ENCODE assay signal across 8 cellular contexts in the genomic region with DNA sequence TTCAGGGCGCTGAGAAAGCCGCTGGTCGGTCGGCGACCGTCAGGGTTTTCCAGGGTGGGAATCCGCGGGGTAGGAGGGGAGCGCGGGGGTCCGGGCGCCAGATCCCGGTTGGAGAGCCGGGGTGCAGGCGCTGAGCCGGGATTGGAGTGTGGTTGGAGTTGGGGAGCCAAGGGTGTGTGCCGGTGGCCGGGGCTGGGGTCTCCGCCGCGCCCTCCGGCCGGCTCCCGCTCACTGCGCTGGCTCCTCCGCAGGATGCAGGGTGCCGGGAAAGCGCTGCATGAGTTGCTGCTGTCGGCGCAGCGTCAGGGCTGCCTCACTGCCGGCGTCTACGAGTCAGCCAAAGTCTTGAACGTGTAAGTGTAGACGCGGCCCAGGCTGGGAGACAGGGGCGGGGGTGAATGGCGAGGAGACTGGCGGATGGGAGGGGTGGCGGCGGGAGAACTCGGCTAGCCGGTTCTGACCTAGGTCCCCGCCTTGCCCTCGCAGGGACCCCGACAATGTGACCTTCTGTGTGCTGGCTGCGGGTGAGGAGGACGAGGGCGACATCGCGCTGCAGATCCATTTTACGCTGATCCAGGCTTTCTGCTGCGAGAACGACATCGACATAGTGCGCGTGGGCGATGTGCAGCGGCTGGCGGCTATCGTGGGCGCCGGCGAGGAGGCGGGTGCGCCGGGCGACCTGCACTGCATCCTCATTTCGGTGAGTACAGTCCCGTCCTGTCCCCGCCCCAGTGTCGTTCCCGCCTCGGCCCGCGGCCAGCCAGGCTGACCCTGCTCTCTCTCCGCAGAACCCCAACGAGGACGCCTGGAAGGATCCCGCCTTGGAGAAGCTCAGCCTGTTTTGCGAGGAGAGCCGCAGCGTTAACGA. TPM values are rescaled to one million over a fixed set of nuclear protein-coding genes. Genes with fewer than 3 reads are reported as not detected.
DNase-seq lines count a peak whose midpoint lies in the region; ATAC-seq, FAIRE-seq and TF ChIP-seq lines count a peak whose summit lies in the region.

No MANE protein-coding gene starts in this region.

- in situ Hi-C loops in mammary epithelial cell (cut with MboI; ENCODE audit: low sequenced_read_pairs in 2 of 2), result loop anchor here in 1 of 2 donors (5.0 to 10.0 kb wide), 2 partner anchors 369 to 497 kb away; no protein-coding TSS in a partner anchor

- peak in 12 of 14 donors; percentile 44 to 75 (median 58) for DNase-seq in C1 segment of cervical spinal cord (lab: John Stamatoyannopoulos, UW)
- DNase-seq in WTC11 (ENCODE audit: low spot score), result peak; percentile 56
- DNase-seq in mammary epithelial cell, result peak; percentile 33
- peak; percentile 35 to 40 (median 38) for DNase-seq in immature natural killer cell
- DNase-seq in HTR-8/SVneo (ENCODE audit: insufficient read length, low spot score), result no peak
- no peak for DNase-seq in GM19238 (ENCODE audit: insufficient read length, low spot score)

- H3K4me2 ChIP-seq in mammary epithelial cell (ENCODE audit: insufficient read depth, low read depth, low read length), result peak overlapping the region; percentile 98

- H3K9me3 ChIP-seq in mammary epithelial cell (replicated peaks; ENCODE audit: insufficient read depth, low read length) (no peaks in the 10 kb centered on the region), skeletal muscle tissue (ENCODE audit: control insufficient read depth in 3 of 3, low read length in 3 of 3) (no peaks in the 10 kb centered on the region)

- H2AFZ ChIP-seq in mammary epithelial cell (ENCODE audit: low read depth, low read length), result peak overlapping the region; percentile 86

- H3K27me3 ChIP-seq in mammary epithelial cell (ENCODE audit: insufficient read depth, low read length), result peaks cover 2% of the 10 kb centered on the region
- no peaks in the 10 kb centered on the region for H3K27me3 ChIP-seq in skeletal muscle tissue (ENCODE audit: control insufficient read depth in 3 of 3, insufficient read depth in 3 of 3, low read length in 3 of 3)

- BruUV-seq in mammary epithelial cell (replicated peaks; lab: Mats Ljungman, UMichigan), result no TSS peak

- H3K4me3 Mint-ChIP-seq in WTC11, result peak overlapping the region; percentile 81
- peak overlapping the region; percentile 81 to 89 (median 85) for H3K4me3 Mint-ChIP-seq in immature natural killer cell

- H3K4me1 ChIP-seq in mammary epithelial cell (ENCODE audit: insufficient read depth, low read length) (peaks cover 35% of the 10 kb centered on the region), skeletal muscle tissue (ENCODE audit: control insufficient read depth in 3 of 3, insufficient read depth in 3 of 3, low read length in 3 of 3) (peaks cover 53 to 62% (median 60%) of the 10 kb centered on the region in 3 donors)

- H3K36me3 Mint-ChIP-seq in WTC11 (0 out of 2 replicates have a peak, but pooled peaks cover 6% of the 10 kb centered on the region), immature natural killer cell (no peaks in the 10 kb centered on the region)

- H3K4me1 Mint-ChIP-seq in WTC11 (peaks cover 27% of the 10 kb centered on the region), immature natural killer cell (peaks cover 29 to 41% of the 10 kb centered on the region in 2 donors)

- H3K9me3 Mint-ChIP-seq in WTC11 (no peaks in the 10 kb centered on the region), immature natural killer cell (no peaks in the 10 kb centered on the region)

- POLR2A ChIA-PET in WTC11 (lab: Charles Lee), result interaction anchor here (0.5 to 2.3 kb wide), 22 partner anchors 8 to 1644 kb away, joined by 3 to 31 read pairs (median 4); no protein-coding TSS in a partner anchor

- no peak for TF ChIP-seq CTCF in WTC11 (IDR thresholded peaks at IDR 0.05)
- TF ChIP-seq CTCF in mammary epithelial cell (conservative IDR thresholded peaks at IDR 0.05 in 1 of 2, IDR thresholded peaks at IDR 0.05 in 1 of 2; ENCODE audit: extremely low read depth in 1 of 2, insufficient read depth in 1 of 2, low read depth in 1 of 2, low read length in 2 of 2), result no peak

- no peaks in the 10 kb centered on the region for H3K36me3 ChIP-seq in mammary epithelial cell (ENCODE audit: insufficient read depth, low read length)
- no peaks in the 10 kb centered on the region for H3K36me3 ChIP-seq in skeletal muscle tissue (ENCODE audit: control insufficient read depth in 3 of 3, insufficient read depth in 3 of 3, low read length in 3 of 3)

- dilution Hi-C loops in mammary epithelial cell (cut with HindIII; ENCODE audit: low sequenced_read_pairs), result loop anchor here (25.0 kb wide), 1 partner anchor 482 kb away; no protein-coding TSS in a partner anchor

- H3K79me2 ChIP-seq in mammary epithelial cell (ENCODE audit: insufficient read depth, low read length), result no peaks in the 10 kb centered on the region

- H3K27ac ChIP-seq in mammary epithelial cell (ENCODE audit: insufficient read depth, low read depth, low read length), result no peak overlapping the region
- peak overlapping the region; percentile 91 for H3K27ac ChIP-seq in skeletal muscle tissue (ENCODE audit: low read depth, low read length)

- H3K27ac Mint-ChIP-seq in WTC11, result no peak overlapping the region
- peak overlapping the region in 4 of 6 donors; percentile 40 to 74 (median 61) for H3K27ac Mint-ChIP-seq in immature natural killer cell

- no peaks in the 10 kb centered on the region for H4K20me1 ChIP-seq in mammary epithelial cell (ENCODE audit: insufficient read depth, low read length)

- no peak for FAIRE-seq in HTR-8/SVneo (lab: Jason Lieb, UNC)

- 5% methylated on average over 12 of the region's 85 CpGs for WGBS in mammary epithelial cell (ENCODE audit: low coverage, missing lambda C conversion rate)

- CTCF ChIA-PET in WTC11 (lab: Charles Lee), result interaction anchor here (0.6 to 6.2 kb wide), 13 partner anchors 8 to 496 kb away, joined by 3 to 157 read pairs (median 11); no protein-coding TSS in a partner anchor
- CTCF ChIA-PET in mammary epithelial cell (lab: Charles Lee; ENCODE audit: low non-redundant PET), result no interaction called here

- peak overlapping the region; percentile 17 to 51 (median 46) for H3K4me3 ChIP-seq in mammary epithelial cell (replicated peaks in 1 of 3; ENCODE audit: insufficient read depth in 1 of 3, low read depth in 2 of 3, low read length in 3 of 3)
- H3K4me3 ChIP-seq in skeletal muscle tissue (ENCODE audit: low read length in 3 of 3), result peak overlapping the region; percentile 76 to 95 (median 83)

- intact Hi-C loops in mammary epithelial cell (cut with micrococcal nuclease), result loop anchor here (1.0 to 10.0 kb wide), 2 partner anchors 81 to 189 kb away; no protein-coding TSS in a partner anchor

- ATAC-seq in HG02870 (IDR thresholded peaks at IDR 0.05; ENCODE audit: unreplicated experiment), result peak; percentile 24
- peak; percentile 3 for ATAC-seq in WTC11

- H3K9ac ChIP-seq in mammary epithelial cell (ENCODE audit: insufficient read depth, low read length) (no peak overlapping the region), skeletal muscle tissue (ENCODE audit: low read depth in 1 of 3, low read length in 3 of 3) (peak overlapping the region; percentile 92 to 94 (median 93))

- H3K27me3 Mint-ChIP-seq in WTC11 (ENCODE audit: low read depth) (peaks cover 36% of the 10 kb centered on the region), immature natural killer cell (ENCODE audit: low read depth in 3 of 3) (peaks cover 12 to 29% (median 23%) of the 10 kb centered on the region in 3 donors)

TF ChIP-seq in WTC11, 78 proteins besides CTCF, POLR2A, EP300 and RAD21 (continues in another document):
- TF ChIP-seq FOXK1 (CRISPR knock-in tag; IDR thresholded peaks at IDR 0.05) (0 out of 2 replicates have a peak, but pooled peaks have one; percentile 44), ARID4B (CRISPR knock-in tag; IDR thresholded peaks at IDR 0.05; ENCODE audit: borderline replicate concordance) (peak; percentile 60; the same call in 1 of the 2 replicates), ZNF138 (CRISPR knock-in tag; conservative IDR thresholded peaks at IDR 0.05) (no peak), CBFB (CRISPR knock-in tag; IDR thresholded peaks at IDR 0.05; ENCODE audit: low read depth) (no peak), MYBL2 (CRISPR knock-in tag; IDR thresholded peaks at IDR 0.05) (no peak), ZNF317 (CRISPR knock-in tag; IDR thresholded peaks at IDR 0.05; ENCODE audit: borderline replicate concordance, low read depth) (no peak), ATF3 (CRISPR knock-in tag; conservative IDR thresholded peaks at IDR 0.05) (no peak)

RNA-seq across cellular contexts. Expression of gene GADD45G, which starts 0.6 kb away (rescaled TPM):
- total RNA-seq in WTC11 (2021), result 10.6 to 13.9 TPM (median 13.5 TPM) in 3 replicates
- total RNA-seq in mammary epithelial cell, result 1 to 10 TPM in 1 of 2 donors, not detected in 1; 1.0 TPM
- 0.08 TPM for polyA plus RNA-seq in mammary epithelial cell
- polyA minus RNA-seq in mammary epithelial cell, result not detected
- 1 to 10 TPM in 2 of 3 donors, not detected in 1; 1.6 to 2.3 TPM for polyA plus RNA-seq in immature natural killer cell
- 2.1 TPM for total RNA-seq in skeletal muscle tissue

Comparison
In these comparisons a context has a peak if more than half of its experiments do, and no peak if none do; other contexts are left out.
1. DNase-seq: peak in C1 segment of cervical spinal cord (12 of 14), WTC11 (single experiment), mammary epithelial cell (single experiment) and immature natural killer cell (3 of 3); none in HTR-8/SVneo (single experiment) and GM19238 (single experiment).